In genomic region chr3:88025001-88025552, GRCh38 we compare ENCODE assay signal across 22 cellular contexts.
"Had no signal": no experiment of that assay in that cellular context is flagged by ENCODE, and none has a peak within 500 bp of the region (broad histone marks: within the 10 kb centered on the region; RNA-seq: fewer than 3 reads in every experiment).

No MANE protein-coding gene starts in this region.

- H3K27me3 Mint-ChIP-seq: activated CD4-positive, alpha-beta memory T cell treated with anti-CD3 and anti-CD28 coated beads, Interleukin-2, amount 10 ng/mL, durations not matched to agents 7 days and 5 days; activated naive CD8-positive, alpha-beta T cell treated with anti-CD3 and anti-CD28 coated beads for 36 hours; T-cell had no signal

- H3K4me3 Mint-ChIP-seq: activated CD4-positive, alpha-beta memory T cell treated with anti-CD3 and anti-CD28 coated beads, Interleukin-2, amount 10 ng/mL, durations not matched to agents 7 days and 5 days; activated CD4-positive, alpha-beta T cell treated with anti-CD3 and anti-CD28 coated beads, Interleukin-2, amount 10 ng/mL, durations not matched to agents 7 days and 5 days; activated naive CD4-positive, alpha-beta T cell treated with anti-CD3 and anti-CD28 coated beads, Interleukin-2, amount 10 ng/mL, durations not matched to agents 7 days and 5 days; activated naive CD8-positive, alpha-beta T cell treated with anti-CD3 and anti-CD28 coated beads for 36 hours; activated T-cell treated with anti-CD3 and anti-CD28 coated beads, Interleukin-2, amount 50 U/mL, for 72 hours; T-cell had no signal

- H3K4me3 ChIP-seq: cardiac muscle cell had no signal

- H3K27ac Mint-ChIP-seq: activated CD4-positive, alpha-beta memory T cell treated with anti-CD3 and anti-CD28 coated beads, Interleukin-2, amount 10 ng/mL, durations not matched to agents 7 days and 5 days; activated CD4-positive, alpha-beta T cell treated with anti-CD3 and anti-CD28 coated beads, Interleukin-2, amount 10 ng/mL, durations not matched to agents 7 days and 5 days; activated naive CD4-positive, alpha-beta T cell treated with anti-CD3 and anti-CD28 coated beads, Interleukin-2, amount 10 ng/mL, durations not matched to agents 7 days and 5 days; activated naive CD8-positive, alpha-beta T cell treated with anti-CD3 and anti-CD28 coated beads for 36 hours; activated T-cell treated with anti-CD3 and anti-CD28 coated beads, Interleukin-2, amount 50 U/mL, for 72 hours; activated T-helper 2 cell treated with anti-CD3 and anti-CD28 coated beads, Interferon-gamma antibody, Interleukin-2, Interleukin-4, amounts not matched to agents 10 μg/mL and 5 μg/mL and 100 μg/mL, durations not matched to agents 14 hours and 24 hours and 36 hours; T-cell had no signal

- H3K27ac ChIP-seq: brain microvascular endothelial cell, cardiac muscle cell, VCaP had no signal

- H3K27me3 ChIP-seq: brain microvascular endothelial cell, cardiac muscle cell had no signal

- DNase-seq: activated CD4-positive, alpha-beta memory T cell treated with anti-CD3 and anti-CD28 coated beads, Interleukin-2, amount 10 ng/mL, durations not matched to agents 7 days and 5 days; activated CD4-positive, alpha-beta T cell treated with anti-CD3 and anti-CD28 coated beads, Interleukin-2, amount 10 ng/mL, durations not matched to agents 7 days and 5 days; activated CD4-positive, CD25-positive, alpha-beta regulatory T cell; activated gamma-delta T cell treated with Interleukin-2 at 50 U/mL for 16 hours; activated naive CD4-positive, alpha-beta T cell treated with anti-CD3 and anti-CD28 coated beads, Interleukin-2, amount 10 ng/mL, durations not matched to agents 7 days and 5 days; activated naive CD8-positive, alpha-beta T cell treated with anti-CD3 and anti-CD28 coated beads for 36 hours; activated T-cell treated with anti-CD3 and anti-CD28 coated beads, Interleukin-2, amount 50 U/mL, for 72 hours; brain microvascular endothelial cell; MM.1S; NCI-H1105; NCI-H1436; NCI-H187; NCI-H2081; NCI-H345; NCI-H510A treated with DMSO at 0.1 percent for 48 hours; NCI-H69; PC-3; SHP77; T-cell had no signal

- H3K36me3 Mint-ChIP-seq: activated naive CD8-positive, alpha-beta T cell treated with anti-CD3 and anti-CD28 coated beads for 36 hours; T-cell had no signal

- H3K36me3 ChIP-seq: brain microvascular endothelial cell, cardiac muscle cell had no signal

- ATAC-seq: activated T-cell treated with anti-CD3 and anti-CD28 coated beads, Interleukin-2, amount 50 U/mL, for 72 hours; PC-3; T-cell had no signal
